In the genomic region with DNA sequence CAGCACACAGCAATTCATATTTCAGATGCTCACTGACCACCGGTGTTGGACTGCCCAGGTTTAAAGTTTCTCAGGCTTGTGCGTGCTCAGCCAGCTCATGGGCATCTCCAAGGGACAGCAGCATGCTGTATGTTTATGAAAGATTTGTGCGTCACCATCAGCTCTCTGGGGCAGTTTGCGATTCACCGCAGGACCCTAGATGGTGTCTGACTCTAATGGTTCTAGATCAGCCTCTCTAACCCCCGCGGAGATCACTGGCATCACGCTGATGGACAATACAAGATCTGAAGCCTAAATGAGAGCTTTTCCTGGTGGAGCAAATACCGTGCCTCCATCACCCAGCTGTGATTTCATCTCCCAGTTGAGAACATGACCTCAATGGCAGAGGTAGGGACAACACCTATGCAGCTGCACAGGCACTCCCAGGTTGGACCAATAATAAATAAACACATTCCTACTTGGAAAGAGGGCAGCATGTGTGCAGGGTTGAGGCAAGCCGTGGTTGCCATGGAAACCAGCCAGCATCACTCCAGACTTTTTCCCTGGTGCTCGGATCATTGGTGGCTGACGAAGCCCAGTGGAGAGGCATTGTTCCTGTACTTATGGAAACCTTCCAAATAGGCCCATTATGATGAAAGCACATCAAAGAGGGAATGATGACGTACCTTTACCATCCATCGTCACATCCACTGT, we compare ENCODE assay signal across 1 cellular context.
TF ChIP-seq lines count a peak whose summit lies in the region.

No MANE protein-coding gene starts in this region.

TF ChIP-seq in HepG2, 621 proteins besides CTCF, POLR2A, EP300 and RAD21 (continued from another document):
- TF ChIP-seq, protein P1, sequence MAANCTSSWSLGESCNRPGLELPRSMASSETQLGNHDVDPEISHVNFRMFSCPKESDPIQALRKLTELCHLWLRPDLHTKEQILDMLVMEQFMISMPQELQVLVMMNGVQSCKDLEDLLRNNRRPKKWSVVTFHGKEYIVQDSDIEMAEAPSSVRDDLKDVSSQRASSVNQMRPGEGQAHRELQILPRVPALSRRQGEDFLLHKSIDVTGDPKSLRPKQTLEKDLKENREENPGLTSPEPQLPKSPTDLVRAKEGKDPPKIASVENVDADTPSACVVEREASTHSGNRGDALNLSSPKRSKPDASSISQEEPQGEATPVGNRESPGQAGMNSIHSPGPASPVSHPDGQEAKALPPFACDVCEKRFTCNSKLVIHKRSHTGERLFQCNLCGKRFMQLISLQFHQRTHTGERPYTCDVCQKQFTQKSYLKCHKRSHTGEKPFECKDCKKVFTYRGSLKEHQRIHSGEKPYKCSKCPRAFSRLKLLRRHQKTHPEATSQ (CRISPR knock-in tag; IDR thresholded peaks at IDR 0.05; ENCODE audit: borderline replicate concordance): no peak
- TF ChIP-seq EEA1 (CRISPR knock-in tag; IDR thresholded peaks at IDR 0.05; ENCODE audit: borderline replicate concordance) (no peak), SMARCE1 (IDR thresholded peaks at IDR 0.05; ENCODE audit: borderline replicate concordance) (no peak), NFE2L2 (IDR thresholded peaks at IDR 0.05; ENCODE audit: low read length) (no peak), KLF9 (CRISPR knock-in tag; IDR thresholded peaks at IDR 0.05; ENCODE audit: low read depth) (no peak), IKZF1 (IDR thresholded peaks at IDR 0.05) (no peak)
